In the genomic region with DNA sequence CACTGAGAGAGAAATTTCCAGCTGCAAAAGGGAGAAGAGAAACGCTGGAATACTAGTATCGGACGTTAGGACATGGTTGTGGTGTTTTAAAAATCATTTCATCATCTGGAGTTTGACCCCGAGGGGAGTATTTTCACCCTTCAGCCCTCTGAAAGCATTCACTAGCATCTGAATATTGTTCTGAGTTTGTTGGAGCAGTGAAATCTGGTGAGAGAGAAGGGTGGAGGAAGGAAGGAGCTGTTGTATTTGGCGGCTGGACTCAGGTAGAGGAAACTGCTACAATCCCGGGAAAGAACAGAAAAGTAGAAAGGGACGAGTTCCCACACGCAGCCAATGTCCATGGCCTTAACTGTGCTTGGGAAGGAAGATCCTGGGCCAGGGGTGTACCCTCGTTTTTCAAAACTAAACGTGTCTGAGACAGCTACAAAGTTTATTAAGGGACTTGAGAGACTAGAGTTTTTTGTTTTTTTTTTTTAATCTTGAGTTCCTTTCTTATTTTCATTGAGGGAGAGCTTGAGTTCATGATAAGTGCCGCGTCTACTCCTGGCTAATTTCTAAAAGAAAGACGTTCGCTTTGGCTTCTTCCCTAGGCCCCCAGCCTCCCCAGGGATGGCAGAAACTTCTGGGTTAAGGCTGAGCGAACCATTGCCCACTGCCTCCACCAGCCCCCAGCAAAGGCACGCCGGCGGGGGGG, we compare ENCODE assay signal across 8 cellular contexts. TPM values are rescaled to one million over a fixed set of nuclear protein-coding genes. Genes with fewer than 3 reads are reported as not detected.
A peak's percentile ranks its signal among the peaks of the same experiment; 100 is the strongest.
DNase-seq lines count a peak whose midpoint lies in the region; ATAC-seq and TF ChIP-seq lines count a peak whose summit lies in the region.

No MANE protein-coding gene starts in this region.

- H3K27me3 ChIP-seq in Loucy (ENCODE audit: insufficient read depth, low read length, poor library complexity, severe bottlenecking) = peaks cover 21% of the 10 kb centered on the region
- no peaks in the 10 kb centered on the region for H3K27me3 ChIP-seq in ascending aorta
- H3K27me3 ChIP-seq in iPS-18a (ENCODE audit: control insufficient read depth, insufficient read depth, low read length) = peaks cover 67% of the 10 kb centered on the region

- peaks cover 73% of the 10 kb centered on the region for H3K79me2 ChIP-seq in Loucy (ENCODE audit: insufficient read depth, low read length)

- H3K9me2 ChIP-seq in Loucy (replicated peaks; ENCODE audit: low read depth, low read length) = no peaks in the 10 kb centered on the region

- H3F3A ChIP-seq in Loucy (ENCODE audit: low read depth) = peaks cover 14% of the 10 kb centered on the region

- H3K9me3 ChIP-seq in Loucy (ENCODE audit: insufficient read depth, low read depth, low read length) = no peaks in the 10 kb centered on the region
- no peaks in the 10 kb centered on the region for H3K9me3 ChIP-seq in ascending aorta
- H3K9me3 ChIP-seq in iPS-18a (ENCODE audit: control insufficient read depth, low read depth, low read length) = no peaks in the 10 kb centered on the region

- H4K20me1 ChIP-seq in Loucy (ENCODE audit: insufficient read depth, low read length, poor library complexity, severe bottlenecking) = peaks cover 34% of the 10 kb centered on the region

- ATAC-seq in HG02798 (IDR thresholded peaks at IDR 0.05; ENCODE audit: poor library complexity, unreplicated experiment) (no peak), GM18868 (IDR thresholded peaks at IDR 0.05; ENCODE audit: unreplicated experiment) (no peak)

- peak overlapping the region; percentile 96 to 99 for H3K27ac ChIP-seq in ascending aorta
- no peak overlapping the region for H3K27ac ChIP-seq in iPS-18a (ENCODE audit: low read length)
- H3K27ac ChIP-seq in skin epidermis = peak overlapping the region; percentile 63 to 100 (median 99)

- intact Hi-C loops in ascending aorta (cut with DNase I) = loop anchor here (1.0 to 10.0 kb wide), 5 partner anchors 20 to 1141 kb away; partner anchors contain the start of genes DUSP16, GPR19 and LRP6

- H3K4me1 ChIP-seq in Loucy (ENCODE audit: insufficient read depth, low read length, poor library complexity, severe bottlenecking) (peaks cover 29% of the 10 kb centered on the region), ascending aorta (peaks cover 3 to 30% of the 10 kb centered on the region in 2 donors), iPS-18a (ENCODE audit: control insufficient read depth, low read depth, low read length) (peaks cover 37% of the 10 kb centered on the region)

- H3K36me3 ChIP-seq in Loucy (ENCODE audit: insufficient read depth, low read length) (peaks cover 32% of the 10 kb centered on the region), ascending aorta (peaks cover 2 to 14% of the 10 kb centered on the region in 2 donors), iPS-18a (ENCODE audit: control insufficient read depth, low read depth, low read length) (peaks cover 19% of the 10 kb centered on the region)

- H3K9ac ChIP-seq in Loucy (ENCODE audit: low read depth, low read length, poor library complexity, severe bottlenecking) (peak overlapping the region; percentile 100), iPS-18a (ENCODE audit: low read length) (peak overlapping the region; percentile 73)

- H2AFZ ChIP-seq in Loucy (ENCODE audit: low read length) = no peak overlapping the region

- DNase-seq in ascending aorta (ENCODE audit: low spot score in 2 of 2) (no peak), activated gamma-delta T cell treated with Interleukin-2 at 50 U/mL for 16 hours (no peak)

- peak overlapping the region; percentile 95 for H3K4me2 ChIP-seq in Loucy (ENCODE audit: low read depth, low read length, poor library complexity, severe bottlenecking)

- TF ChIP-seq CTCF in Loucy (conservative IDR thresholded peaks at IDR 0.05; ENCODE audit: low read length) = no peak
- TF ChIP-seq CTCF in ascending aorta (IDR thresholded peaks at IDR 0.05) = no peak

- H3K4me3 ChIP-seq in GM08714 (ENCODE audit: low read length) = peak overlapping the region; percentile 97
- H3K4me3 ChIP-seq in Loucy (ENCODE audit: low read length, poor library complexity, severe bottlenecking) = peak overlapping the region; percentile 99
- H3K4me3 ChIP-seq in ascending aorta = peak overlapping the region; percentile 75 to 88
- peak overlapping the region; percentile 70 for H3K4me3 ChIP-seq in iPS-18a (ENCODE audit: low read length)
- peak overlapping the region; percentile 70 to 94 (median 81) for H3K4me3 ChIP-seq in skin epidermis

RNA-seq across cellular contexts. Expression of gene CDKN1B, which starts 0.9 kb away (rescaled TPM):
- 65.1 TPM for total RNA-seq in ascending aorta

RNA-seq across cellular contexts. Expression of gene GPR19, which starts 20.3 kb away (rescaled TPM):
- not detected for total RNA-seq in ascending aorta
